ENCODE assay signal across 8 cellular contexts in the genomic region with DNA sequence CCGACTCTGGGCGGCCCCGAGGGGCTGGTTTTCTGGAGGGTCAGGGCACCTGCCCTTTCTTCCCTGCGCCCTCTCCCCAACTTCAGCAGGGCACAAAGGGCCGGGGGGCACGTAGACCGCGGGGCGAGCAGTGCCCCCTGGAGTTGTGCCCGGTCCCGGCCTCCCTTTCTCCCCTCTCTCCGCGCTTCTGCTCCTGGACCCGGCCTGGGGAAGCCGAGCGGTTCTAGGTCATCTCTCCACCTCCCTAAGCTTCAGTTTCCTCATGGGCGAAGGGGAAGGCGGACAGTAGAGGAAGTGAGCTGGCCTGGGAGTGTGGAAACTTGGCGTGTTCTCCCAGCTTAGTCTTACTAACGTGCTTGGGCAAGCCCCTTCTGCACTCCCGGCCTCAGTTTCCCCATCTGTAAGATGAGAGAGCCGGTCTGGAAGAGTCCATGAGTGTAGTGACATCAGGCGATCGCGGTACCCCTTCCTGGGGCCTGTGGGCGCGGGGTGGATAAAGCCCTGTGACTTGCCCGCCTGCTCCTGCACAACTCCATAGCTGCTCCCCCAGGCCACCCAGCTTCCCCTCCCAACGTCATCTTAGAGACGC.
DNase-seq lines count a peak whose midpoint lies in the region; ATAC-seq and TF ChIP-seq lines count a peak whose summit lies in the region.

No MANE protein-coding gene starts in this region.

- peak overlapping the region; percentile 41 for H3K27ac ChIP-seq in psoas muscle

- peaks cover 0 to 13% (median 0%) of the 10 kb centered on the region in 3 donors for H3K27me3 ChIP-seq in psoas muscle (ENCODE audit: insufficient read depth in 3 of 3, low read length in 2 of 3)

- H3K4me3 ChIP-seq in fibroblast of villous mesenchyme (ENCODE audit: low read depth, low read length): peak overlapping the region; percentile 33
- peak overlapping the region; percentile 67 for H3K4me3 ChIP-seq in psoas muscle

- H3K4me1 ChIP-seq in psoas muscle: peaks cover 6% of the 10 kb centered on the region

- peak; percentile 33 for DNase-seq in D341Med (ENCODE audit: low spot score)
- DNase-seq in fibroblast of villous mesenchyme (ENCODE audit: low read depth): peak; percentile 54
- DNase-seq in psoas muscle: peak in 1 of 2 donors; percentile 36
- DNase-seq in amygdala (lab: John Stamatoyannopoulos, UW): no peak
- DNase-seq in GDM1 (lab: John Stamatoyannopoulos, UW): no peak
- DNase-seq in cortex of kidney (lab: John Stamatoyannopoulos, UW): no peak

- 35 to 47% (median 38%) methylated on average over 30 of the region's 30 CpGs for WGBS in psoas muscle, 3 donors

- H3K9me3 ChIP-seq in psoas muscle: no peaks in the 10 kb centered on the region

- peak; percentile 4; the same call in 1 of the 3 replicates for ATAC-seq in SK-N-SH treated with all-trans-retinoic acid at 6 μM for 48 hours
- ATAC-seq in psoas muscle: peak; percentile 22 to 57 (median 36)
- no peak for ATAC-seq in HG02884 (IDR thresholded peaks at IDR 0.05; ENCODE audit: unreplicated experiment)

- no peak for TF ChIP-seq CTCF in fibroblast of villous mesenchyme (IDR thresholded peaks at IDR 0.05; ENCODE audit: insufficient read depth, low read depth, low read length)
- TF ChIP-seq CTCF in psoas muscle (IDR thresholded peaks at IDR 0.05): no peak

- H3K36me3 ChIP-seq in psoas muscle (ENCODE audit: insufficient read depth in 1 of 2, low read depth in 1 of 2): no peaks in the 10 kb centered on the region

- intact Hi-C loops in psoas muscle (cut with DNase I): loop anchor here in 1 of 2 donors (5.0 kb wide), 1 partner anchor 34 kb away; no protein-coding TSS in a partner anchor

TF ChIP-seq in SK-N-SH treated with all-trans-retinoic acid at 6 μM for 48 hours, 23 proteins besides CTCF, POLR2A, EP300 and RAD21:
- TF ChIP-seq TOX (CRISPR knock-in tag; IDR thresholded peaks at IDR 0.05; ENCODE audit: borderline replicate concordance) (no peak), ZNF70 (CRISPR knock-in tag; IDR thresholded peaks at IDR 0.05) (no peak), CSDC2 (CRISPR knock-in tag; IDR thresholded peaks at IDR 0.05) (no peak), ZFP3 (CRISPR knock-in tag; IDR thresholded peaks at IDR 0.05) (no peak)
- TF ChIP-seq, protein P1, sequence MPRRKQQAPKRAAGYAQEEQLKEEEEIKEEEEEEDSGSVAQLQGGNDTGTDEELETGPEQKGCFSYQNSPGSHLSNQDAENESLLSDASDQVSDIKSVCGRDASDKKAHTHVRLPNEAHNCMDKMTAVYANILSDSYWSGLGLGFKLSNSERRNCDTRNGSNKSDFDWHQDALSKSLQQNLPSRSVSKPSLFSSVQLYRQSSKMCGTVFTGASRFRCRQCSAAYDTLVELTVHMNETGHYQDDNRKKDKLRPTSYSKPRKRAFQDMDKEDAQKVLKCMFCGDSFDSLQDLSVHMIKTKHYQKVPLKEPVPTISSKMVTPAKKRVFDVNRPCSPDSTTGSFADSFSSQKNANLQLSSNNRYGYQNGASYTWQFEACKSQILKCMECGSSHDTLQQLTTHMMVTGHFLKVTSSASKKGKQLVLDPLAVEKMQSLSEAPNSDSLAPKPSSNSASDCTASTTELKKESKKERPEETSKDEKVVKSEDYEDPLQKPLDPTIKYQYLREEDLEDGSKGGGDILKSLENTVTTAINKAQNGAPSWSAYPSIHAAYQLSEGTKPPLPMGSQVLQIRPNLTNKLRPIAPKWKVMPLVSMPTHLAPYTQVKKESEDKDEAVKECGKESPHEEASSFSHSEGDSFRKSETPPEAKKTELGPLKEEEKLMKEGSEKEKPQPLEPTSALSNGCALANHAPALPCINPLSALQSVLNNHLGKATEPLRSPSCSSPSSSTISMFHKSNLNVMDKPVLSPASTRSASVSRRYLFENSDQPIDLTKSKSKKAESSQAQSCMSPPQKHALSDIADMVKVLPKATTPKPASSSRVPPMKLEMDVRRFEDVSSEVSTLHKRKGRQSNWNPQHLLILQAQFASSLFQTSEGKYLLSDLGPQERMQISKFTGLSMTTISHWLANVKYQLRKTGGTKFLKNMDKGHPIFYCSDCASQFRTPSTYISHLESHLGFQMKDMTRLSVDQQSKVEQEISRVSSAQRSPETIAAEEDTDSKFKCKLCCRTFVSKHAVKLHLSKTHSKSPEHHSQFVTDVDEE (CRISPR knock-in tag; IDR thresholded peaks at IDR 0.05): no peak

Comparison
In these comparisons a context has a peak if more than half of its experiments do, and no peak if none do; other contexts are left out.
1. DNase-seq: peak in D341Med (single experiment) and fibroblast of villous mesenchyme (single experiment); none in amygdala (0 of 56), GDM1 (single experiment) and cortex of kidney (single experiment).